ENCODE assay signal across 8 cellular contexts in the genomic region with DNA sequence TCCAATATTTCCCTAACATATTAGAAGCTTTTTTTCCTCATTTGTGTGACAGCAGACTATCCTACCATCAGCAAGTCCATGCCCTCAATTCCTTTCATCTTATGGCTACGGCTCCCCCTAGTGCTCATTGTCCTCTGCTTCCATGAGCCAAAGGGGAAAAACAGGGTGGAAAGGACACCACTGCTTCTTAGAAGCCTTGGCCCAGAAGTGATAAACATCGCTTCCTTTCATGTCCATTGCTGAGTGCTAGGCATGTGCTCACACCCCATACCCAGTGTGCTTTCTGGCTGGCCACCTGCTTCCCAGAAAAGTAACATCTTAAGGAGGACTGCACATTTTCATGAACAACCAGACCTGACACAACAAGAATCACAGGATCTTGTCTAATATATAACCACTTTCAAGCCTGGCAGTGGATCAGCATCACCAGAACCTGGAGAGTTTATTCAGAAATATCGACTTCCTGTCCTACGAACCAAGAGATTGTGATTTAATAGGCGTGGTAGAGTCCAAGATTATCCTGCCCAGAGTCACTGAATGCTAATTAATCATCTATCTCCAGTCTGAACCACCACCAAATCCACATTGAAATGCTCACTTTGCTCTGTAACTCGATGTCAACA.
DNase-seq lines count a peak whose midpoint lies in the region; ATAC-seq, FAIRE-seq and TF ChIP-seq lines count a peak whose summit lies in the region.

No MANE protein-coding gene starts in this region.

- H3K4me3 ChIP-seq in cardiac fibroblast (replicated peaks in 1 of 2; ENCODE audit: low read depth in 2 of 2, low read length in 2 of 2) (no peak overlapping the region), HepG2 (replicated peaks in 1 of 3; ENCODE audit: insufficient read depth in 1 of 3, low read depth in 2 of 3, low read length in 3 of 3) (no peak overlapping the region)

- WGBS in HepG2 (ENCODE audit: low lambda C conversion rate): 1% methylated on average over 6 of the region's 6 CpGs

- H3K9me3 ChIP-seq in HepG2 (ENCODE audit: low read length): peaks cover 24% of the 10 kb centered on the region

- H3K4me2 ChIP-seq in HepG2 (ENCODE audit: low read depth, low read length): no peak overlapping the region

- no peaks in the 10 kb centered on the region for H3K27me3 ChIP-seq in HepG2 (ENCODE audit: control insufficient read depth in 1 of 2, insufficient read depth in 2 of 2, low read length in 2 of 2)

- TF ChIP-seq POLR2A in H54 (IDR thresholded peaks at IDR 0.05; ENCODE audit: low read depth, low read length): no peak
- no peak for TF ChIP-seq POLR2A in HepG2 (IDR thresholded peaks at IDR 0.05; ENCODE audit: insufficient read depth in 1 of 2, low read depth in 2 of 2, low read length in 2 of 2)

- CTCF ChIA-PET in HepG2 (lab: Yijun Ruan, JAX; ENCODE audit: low intra/inter-chr PET ratio, low total read pairs): interaction anchor here (1.4 kb wide), 1 partner anchor 1019 kb away, joined by 5 read pairs; no protein-coding TSS in a partner anchor

- FAIRE-seq in H54 (lab: Jason Lieb, UNC) (peak; percentile 48), HepG2 (lab: Jason Lieb, UNC) (peak; percentile 51)

- H3K36me3 ChIP-seq in HepG2 (replicated peaks in 1 of 2; ENCODE audit: control insufficient read depth in 1 of 2, insufficient read depth in 2 of 2, low read length in 2 of 2): no peaks in the 10 kb centered on the region

- no TSS peak for BruUV-seq in HepG2 (replicated peaks; lab: Mats Ljungman, UMichigan)

- H4K20me1 ChIP-seq in HepG2 (ENCODE audit: insufficient read depth, low read length): no peaks in the 10 kb centered on the region

- H2AFZ ChIP-seq in HepG2 (ENCODE audit: low read length): no peak overlapping the region

- in situ Hi-C loops in HepG2 (cut with HindIII; ENCODE audit: extremely low pct_ligation_motif_present, low pct_unique_long_range_greater_than_20kb): no loop called here

- intact Hi-C loops in HepG2 (cut with micrococcal nuclease; ENCODE audit: unreplicated experiment): loop anchor here (10.0 kb wide), 1 partner anchor 1190 kb away; no protein-coding TSS in a partner anchor

- TF ChIP-seq CTCF in cardiac fibroblast (IDR thresholded peaks at IDR 0.05; ENCODE audit: low read depth, low read length) (peak; percentile 79), HepG2 (CRISPR knock-in tag; IDR thresholded peaks at IDR 0.05) (peak; percentile 56)

- no peaks in the 10 kb centered on the region for H3K79me2 ChIP-seq in HepG2 (ENCODE audit: insufficient read depth, low read length)

- TF ChIP-seq EP300 in HepG2 (IDR thresholded peaks at IDR 0.05; ENCODE audit: low read depth in 2 of 2, low read length in 2 of 2): no peak
- TF ChIP-seq EP300 in HepG2 (CRISPR knock-in tag; IDR thresholded peaks at IDR 0.05; ENCODE audit: borderline replicate concordance): no peak

- H3K27ac ChIP-seq in HepG2 (ENCODE audit: extremely low read length, insufficient read depth, low read length): no peak overlapping the region

- peak; percentile 72 for DNase-seq in ELF-1 (ENCODE audit: low read depth, low spot score)
- DNase-seq in H54 (ENCODE audit: insufficient read length, low spot score): peak; percentile 9
- DNase-seq in NCI-H526 treated with DMSO at 0.1 percent for 48 hours (lab: John Stamatoyannopoulos, UW): peak; percentile 1
- peak; percentile 63 to 70 for DNase-seq in cardiac fibroblast (ENCODE audit: low read depth in 2 of 2)
- peak; percentile 5 for DNase-seq in HepG2 (ENCODE audit: low spot score)
- no peak for DNase-seq in GM19238 (ENCODE audit: insufficient read length, low spot score)
- no peak for DNase-seq in NCI-H187 treated with DMSO at 0.1 percent for 48 hours (lab: John Stamatoyannopoulos, UW)

- ATAC-seq in HepG2 (peak; percentile 73), HG03196 (IDR thresholded peaks at IDR 0.05; ENCODE audit: unreplicated experiment) (no peak)

- POLR2A ChIA-PET in HepG2 (lab: Yijun Ruan, JAX): no interaction called here

- no peaks in the 10 kb centered on the region for H3K4me1 ChIP-seq in HepG2 (ENCODE audit: insufficient read depth, low read length)

- no peak overlapping the region for H3K9ac ChIP-seq in HepG2 (ENCODE audit: insufficient read depth, low read depth, low read length)

- TF ChIP-seq RAD21 in HepG2 (CRISPR knock-in tag; IDR thresholded peaks at IDR 0.05): no peak

TF ChIP-seq in HepG2, 621 proteins besides CTCF, POLR2A, EP300 and RAD21 (continues in another document):
- TF ChIP-seq, protein P1, sequence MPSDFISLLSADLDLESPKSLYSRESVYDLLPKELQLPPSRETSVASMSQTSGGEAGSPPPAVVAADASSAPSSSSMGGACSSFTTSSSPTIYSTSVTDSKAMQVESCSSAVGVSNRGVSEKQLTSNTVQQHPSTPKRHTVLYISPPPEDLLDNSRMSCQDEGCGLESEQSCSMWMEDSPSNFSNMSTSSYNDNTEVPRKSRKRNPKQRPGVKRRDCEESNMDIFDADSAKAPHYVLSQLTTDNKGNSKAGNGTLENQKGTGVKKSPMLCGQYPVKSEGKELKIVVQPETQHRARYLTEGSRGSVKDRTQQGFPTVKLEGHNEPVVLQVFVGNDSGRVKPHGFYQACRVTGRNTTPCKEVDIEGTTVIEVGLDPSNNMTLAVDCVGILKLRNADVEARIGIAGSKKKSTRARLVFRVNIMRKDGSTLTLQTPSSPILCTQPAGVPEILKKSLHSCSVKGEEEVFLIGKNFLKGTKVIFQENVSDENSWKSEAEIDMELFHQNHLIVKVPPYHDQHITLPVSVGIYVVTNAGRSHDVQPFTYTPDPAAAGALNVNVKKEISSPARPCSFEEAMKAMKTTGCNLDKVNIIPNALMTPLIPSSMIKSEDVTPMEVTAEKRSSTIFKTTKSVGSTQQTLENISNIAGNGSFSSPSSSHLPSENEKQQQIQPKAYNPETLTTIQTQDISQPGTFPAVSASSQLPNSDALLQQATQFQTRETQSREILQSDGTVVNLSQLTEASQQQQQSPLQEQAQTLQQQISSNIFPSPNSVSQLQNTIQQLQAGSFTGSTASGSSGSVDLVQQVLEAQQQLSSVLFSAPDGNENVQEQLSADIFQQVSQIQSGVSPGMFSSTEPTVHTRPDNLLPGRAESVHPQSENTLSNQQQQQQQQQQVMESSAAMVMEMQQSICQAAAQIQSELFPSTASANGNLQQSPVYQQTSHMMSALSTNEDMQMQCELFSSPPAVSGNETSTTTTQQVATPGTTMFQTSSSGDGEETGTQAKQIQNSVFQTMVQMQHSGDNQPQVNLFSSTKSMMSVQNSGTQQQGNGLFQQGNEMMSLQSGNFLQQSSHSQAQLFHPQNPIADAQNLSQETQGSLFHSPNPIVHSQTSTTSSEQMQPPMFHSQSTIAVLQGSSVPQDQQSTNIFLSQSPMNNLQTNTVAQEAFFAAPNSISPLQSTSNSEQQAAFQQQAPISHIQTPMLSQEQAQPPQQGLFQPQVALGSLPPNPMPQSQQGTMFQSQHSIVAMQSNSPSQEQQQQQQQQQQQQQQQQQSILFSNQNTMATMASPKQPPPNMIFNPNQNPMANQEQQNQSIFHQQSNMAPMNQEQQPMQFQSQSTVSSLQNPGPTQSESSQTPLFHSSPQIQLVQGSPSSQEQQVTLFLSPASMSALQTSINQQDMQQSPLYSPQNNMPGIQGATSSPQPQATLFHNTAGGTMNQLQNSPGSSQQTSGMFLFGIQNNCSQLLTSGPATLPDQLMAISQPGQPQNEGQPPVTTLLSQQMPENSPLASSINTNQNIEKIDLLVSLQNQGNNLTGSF (CRISPR knock-in tag; IDR thresholded peaks at IDR 0.05): no peak
- TF ChIP-seq DNMT1 (CRISPR knock-in tag; IDR thresholded peaks at IDR 0.05) (no peak), NR2F1 (CRISPR knock-in tag; IDR thresholded peaks at IDR 0.05) (no peak), ZNF558 (CRISPR knock-in tag; IDR thresholded peaks at IDR 0.05; ENCODE audit: borderline replicate concordance) (no peak), ETV6 (CRISPR knock-in tag; conservative IDR thresholded peaks at IDR 0.05) (no peak), STAG1 (CRISPR knock-in tag; IDR thresholded peaks at IDR 0.05) (peak; percentile 71), ZFP62 (CRISPR knock-in tag; IDR thresholded peaks at IDR 0.05) (no peak), MTF1 (CRISPR knock-in tag; IDR thresholded peaks at IDR 0.05) (no peak), GLI4 (CRISPR knock-in tag; IDR thresholded peaks at IDR 0.05; ENCODE audit: borderline replicate concordance) (no peak), ZNF317 (CRISPR knock-in tag; IDR thresholded peaks at IDR 0.05) (0 out of 2 replicates have a peak, but pooled peaks have one; percentile 26), ZNF614 (CRISPR knock-in tag; IDR thresholded peaks at IDR 0.05; ENCODE audit: borderline replicate concordance) (no peak), ZNF329 (CRISPR knock-in tag; IDR thresholded peaks at IDR 0.05; ENCODE audit: low read depth) (no peak), SMC3 (IDR thresholded peaks at IDR 0.05; ENCODE audit: low read length) (peak; percentile 63)
- TF ChIP-seq, protein P2, sequence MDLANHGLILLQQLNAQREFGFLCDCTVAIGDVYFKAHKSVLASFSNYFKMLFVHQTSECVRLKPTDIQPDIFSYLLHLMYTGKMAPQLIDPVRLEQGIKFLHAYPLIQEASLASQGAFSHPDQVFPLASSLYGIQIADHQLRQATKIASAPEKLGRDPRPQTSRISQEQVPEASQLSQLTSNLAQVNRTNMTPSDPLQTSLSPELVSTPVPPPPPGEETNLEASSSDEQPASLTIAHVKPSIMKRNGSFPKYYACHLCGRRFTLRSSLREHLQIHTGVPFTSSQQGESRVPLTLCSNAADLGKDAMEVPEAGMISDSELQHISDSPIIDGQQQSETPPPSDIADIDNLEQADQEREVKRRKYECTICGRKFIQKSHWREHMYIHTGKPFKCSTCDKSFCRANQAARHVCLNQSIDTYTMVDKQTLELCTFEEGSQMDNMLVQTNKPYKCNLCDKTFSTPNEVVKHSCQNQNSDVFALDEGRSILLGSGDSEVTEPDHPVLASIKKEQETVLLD (CRISPR knock-in tag; IDR thresholded peaks at IDR 0.05; ENCODE audit: low read depth): no peak

Comparison
In these comparisons a context has a peak if more than half of its experiments do, and no peak if none do; other contexts are left out.
1. DNase-seq: peak in ELF-1 (single experiment), H54 (single experiment), NCI-H526 treated with DMSO at 0.1 percent for 48 hours (single experiment), cardiac fibroblast (2 of 2) and HepG2 (single experiment); none in GM19238 (single experiment) and NCI-H187 treated with DMSO at 0.1 percent for 48 hours (single experiment).